Comparison of ENCODE assay signal across 16 cellular contexts in the genomic region with DNA sequence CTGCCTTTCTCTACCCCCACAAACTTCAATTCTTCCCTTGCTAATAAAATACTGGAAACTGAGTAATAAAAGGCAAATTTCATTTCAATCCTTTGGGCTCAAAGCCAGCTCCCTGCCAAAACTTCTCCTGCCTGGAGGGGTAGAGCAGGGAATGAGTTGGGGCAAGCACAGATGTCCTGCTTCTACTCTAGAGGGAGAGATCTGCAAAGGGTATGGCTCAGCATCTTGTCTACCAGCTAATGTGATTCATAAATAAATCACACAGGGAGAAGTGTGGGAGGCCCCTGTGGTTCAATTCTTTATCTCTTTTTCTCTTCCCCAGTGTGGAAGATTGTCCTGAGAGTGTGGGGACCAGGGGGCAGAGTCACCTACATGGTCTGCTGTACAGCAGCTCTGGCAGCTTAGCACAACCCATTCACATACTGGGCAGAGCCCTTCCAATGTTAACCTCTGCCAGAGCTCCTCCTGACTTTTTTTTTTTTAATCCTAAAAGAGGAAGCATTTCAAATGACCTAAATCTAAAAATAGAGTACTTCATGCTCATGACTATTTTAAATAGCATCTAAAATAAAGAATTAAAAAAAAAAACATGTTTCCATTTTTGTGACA.
"Had no signal": no experiment of that assay in that cellular context is flagged by ENCODE, and none has a peak within 500 bp of the region (broad histone marks: within the 10 kb centered on the region; RNA-seq: fewer than 3 reads in every experiment).

No MANE protein-coding gene starts in this region.

- H3K4me1 Mint-ChIP-seq: activated CD4-positive, alpha-beta T cell treated with anti-CD3 and anti-CD28 coated beads, Interleukin-2, amount 10 ng/mL, durations not matched to agents 7 days and 5 days; activated T-helper 17 cell treated with anti-CD3 and anti-CD28 coated beads, Interleukin-2, amount 50 U/mL, for 72 hours; central memory CD8-positive, alpha-beta T cell had no signal

- H3K27me3 Mint-ChIP-seq: activated CD4-positive, alpha-beta T cell treated with anti-CD3 and anti-CD28 coated beads, Interleukin-2, amount 10 ng/mL, durations not matched to agents 7 days and 5 days; central memory CD8-positive, alpha-beta T cell; naive thymus-derived CD8-positive, alpha-beta T cell had no signal

- H3K27ac Mint-ChIP-seq: activated CD4-positive, alpha-beta T cell treated with anti-CD3 and anti-CD28 coated beads, Interleukin-2, amount 10 ng/mL, durations not matched to agents 7 days and 5 days; activated naive CD4-positive, alpha-beta T cell treated with anti-CD3 and anti-CD28 coated beads for 36 hours; activated T-helper 17 cell treated with anti-CD3 and anti-CD28 coated beads, Interleukin-2, amount 50 U/mL, for 72 hours; naive thymus-derived CD8-positive, alpha-beta T cell had no signal

- ATAC-seq: activated T-helper 17 cell treated with anti-CD3 and anti-CD28 coated beads, Interleukin-2, amount 50 U/mL, for 72 hours; esophagus mucosa; mucosa of descending colon; naive thymus-derived CD8-positive, alpha-beta T cell; sciatic nerve had no signal

- H3K4me1 ChIP-seq: prostate gland had no signal

- H3K36me3 ChIP-seq: prostate gland, suprapubic skin, upper lobe of left lung had no signal

- H3K9me3 Mint-ChIP-seq: activated naive CD4-positive, alpha-beta T cell treated with anti-CD3 and anti-CD28 coated beads for 36 hours; activated T-helper 17 cell treated with anti-CD3 and anti-CD28 coated beads, Interleukin-2, amount 50 U/mL, for 72 hours; central memory CD8-positive, alpha-beta T cell had no signal

- H3K4me3 ChIP-seq: mucosa of descending colon, prostate gland, suprapubic skin, upper lobe of left lung had no signal

- H3K9me3 ChIP-seq: mucosa of descending colon, prostate gland, suprapubic skin, upper lobe of left lung had no signal

- H3K4me3 Mint-ChIP-seq: activated CD4-positive, alpha-beta T cell treated with anti-CD3 and anti-CD28 coated beads, Interleukin-2, amount 10 ng/mL, durations not matched to agents 7 days and 5 days; activated naive CD4-positive, alpha-beta T cell treated with anti-CD3 and anti-CD28 coated beads for 36 hours; activated T-helper 17 cell treated with anti-CD3 and anti-CD28 coated beads, Interleukin-2, amount 50 U/mL, for 72 hours; central memory CD8-positive, alpha-beta T cell; naive thymus-derived CD8-positive, alpha-beta T cell had no signal

- H3K27ac ChIP-seq: prostate gland, suprapubic skin, upper lobe of left lung had no signal

- H3K27me3 ChIP-seq: suprapubic skin, upper lobe of left lung had no signal

- DNase-seq: activated CD4-positive, alpha-beta T cell treated with anti-CD3 and anti-CD28 coated beads, Interleukin-2, amount 10 ng/mL, durations not matched to agents 7 days and 5 days; activated CD4-positive, CD25-positive, alpha-beta regulatory T cell; activated naive CD4-positive, alpha-beta T cell treated with anti-CD3 and anti-CD28 coated beads for 36 hours; activated T-cell treated with anti-CD3 and anti-CD28 coated beads for 4 hours; glutamatergic neuron; mucosa of descending colon; naive thymus-derived CD8-positive, alpha-beta T cell; stimulated activated CD4-positive, alpha-beta T cell treated with anti-CD3 and anti-CD28 coated beads, Interleukin-2, amount 100 ng/mL, for 24 hours; stimulated activated naive CD4-positive, alpha-beta T cell treated with Interleukin-2 at 50 U/mL for 16 hours; upper lobe of left lung had no signal
